Comparison of ENCODE assay signal across 31 cellular contexts in the genomic region with DNA sequence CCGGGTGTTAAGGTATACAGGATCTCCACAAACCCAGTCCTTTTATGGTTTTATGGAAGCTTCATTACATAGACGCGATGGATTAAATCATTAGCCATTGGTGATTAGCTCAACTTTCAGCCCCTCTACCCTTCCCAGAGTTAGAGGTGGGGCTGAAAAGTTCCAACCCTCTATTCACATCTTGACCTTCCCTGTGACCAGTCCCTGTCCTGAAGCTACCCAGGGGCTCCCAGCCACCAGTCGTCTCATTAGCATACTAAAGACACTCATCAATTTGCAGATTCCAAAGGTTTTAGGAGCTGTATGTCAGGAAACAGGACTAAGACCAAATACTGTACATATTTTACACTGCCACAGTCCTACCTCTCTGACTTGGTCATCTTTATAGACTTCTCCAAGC. TPM values are rescaled to one million over a fixed set of nuclear protein-coding genes. Genes with fewer than 3 reads are reported as not detected.
"Had no signal": no experiment of that assay in that cellular context is flagged by ENCODE, and none has a peak within 500 bp of the region (broad histone marks: within the 10 kb centered on the region; RNA-seq: fewer than 3 reads in every experiment).

No MANE protein-coding gene starts in this region.

- H3K27ac Mint-ChIP-seq: nephron; neural progenitor cell; progenitor cell of endocrine pancreas; stimulated activated effector memory CD8-positive, alpha-beta T cell treated with anti-CD3 and anti-CD28 coated beads, Interleukin-12 subunit alpha, Interleukin-12 subunit beta, amount 100 ng/mL, for 72 hours; stimulated activated naive B cell treated with anti-CD40 and anti-IgM and Interleukin-4, amounts not matched to agents 10 μg/mL and 1 μg/mL and 100 μg/mL, for 72 hours; stimulated activated naive CD8-positive, alpha-beta T cell treated with anti-CD3 and anti-CD28 coated beads, Interleukin-15, Interleukin-2, amounts not matched to agents 100 ng/mL and 50 ng/mL, for 24 hours had no signal

- H3K9me3 ChIP-seq: ovary, psoas muscle, right lobe of liver, sigmoid colon, stomach, thoracic aorta, thyroid gland, tibial nerve, upper lobe of left lung, vagina had no signal

- H3K27ac ChIP-seq: neural progenitor cell, ovary, parathyroid adenoma, psoas muscle, right lobe of liver, sigmoid colon, stomach, thoracic aorta, thyroid gland, tibial nerve, upper lobe of left lung, vagina had no signal

- DNase-seq: occipital lobe; ovary; posterior cingulate gyrus; psoas muscle; right cardiac atrium; right lobe of liver; sigmoid colon; small intestine; stimulated activated CD4-positive, alpha-beta T cell treated with anti-CD3 and anti-CD28 coated beads, Interleukin-15, amount 100 ng/mL, for 24 hours; stimulated activated CD4-positive, alpha-beta T cell treated with anti-CD3 and anti-CD28 coated beads, Interleukin-2, amount 100 ng/mL, for 24 hours; stimulated activated CD4-positive, alpha-beta T cell treated with anti-CD3 and anti-CD28 coated beads, Interleukin-2, amount 100 ng/mL, for 48 hours; stimulated activated CD4-positive, alpha-beta T cell treated with anti-CD3 and anti-CD28 coated beads, Interleukin-4, amount 100 ng/mL, for 24 hours; stimulated activated naive B cell treated with anti-CD40 and anti-IgM and Interleukin-4, amounts not matched to agents 10 μg/mL and 1 μg/mL and 100 μg/mL, for 72 hours; stimulated activated naive CD4-positive, alpha-beta T cell treated with Interleukin-2 at 50 U/mL for 16 hours; stomach; thyroid gland; trophoblast cell; upper lobe of left lung had no signal

- H3K9me3 Mint-ChIP-seq: stimulated activated effector memory CD8-positive, alpha-beta T cell treated with anti-CD3 and anti-CD28 coated beads, Interleukin-12 subunit alpha, Interleukin-12 subunit beta, amount 100 ng/mL, for 72 hours; stimulated activated naive CD8-positive, alpha-beta T cell treated with anti-CD3 and anti-CD28 coated beads, Interleukin-15, Interleukin-2, amounts not matched to agents 100 ng/mL and 50 ng/mL, for 24 hours had no signal

- H3K27me3 Mint-ChIP-seq: progenitor cell of endocrine pancreas; stimulated activated naive CD8-positive, alpha-beta T cell treated with anti-CD3 and anti-CD28 coated beads, Interleukin-15, Interleukin-2, amounts not matched to agents 100 ng/mL and 50 ng/mL, for 24 hours had no signal

- ATAC-seq: psoas muscle; right cardiac atrium; right lobe of liver; stimulated activated effector memory CD8-positive, alpha-beta T cell treated with anti-CD3 and anti-CD28 coated beads, Interleukin-12 subunit alpha, Interleukin-12 subunit beta, amount 100 ng/mL, for 72 hours; stimulated activated naive B cell treated with anti-CD40 and anti-IgM and Interleukin-4, amounts not matched to agents 10 μg/mL and 1 μg/mL and 100 μg/mL, for 72 hours had no signal

- H3K27me3 ChIP-seq: neural progenitor cell, ovary, right lobe of liver, sigmoid colon, stomach, thyroid gland, tibial nerve, upper lobe of left lung, vagina had no signal

- H3K4me3 Mint-ChIP-seq: nephron; neural progenitor cell; stimulated activated effector memory CD8-positive, alpha-beta T cell treated with anti-CD3 and anti-CD28 coated beads, Interleukin-12 subunit alpha, Interleukin-12 subunit beta, amount 100 ng/mL, for 72 hours; stimulated activated naive B cell treated with anti-CD40 and anti-IgM and Interleukin-4, amounts not matched to agents 10 μg/mL and 1 μg/mL and 100 μg/mL, for 72 hours; stimulated activated naive CD8-positive, alpha-beta T cell treated with anti-CD3 and anti-CD28 coated beads, Interleukin-15, Interleukin-2, amounts not matched to agents 100 ng/mL and 50 ng/mL, for 24 hours had no signal

- H3K4me3 ChIP-seq: neural progenitor cell, ovary, psoas muscle, right lobe of liver, sigmoid colon, stomach, thoracic aorta, thyroid gland, tibial nerve, upper lobe of left lung, vagina had no signal

- H3K36me3 ChIP-seq: neural progenitor cell, ovary, right lobe of liver, sigmoid colon, stomach, thoracic aorta, thyroid gland, tibial nerve, upper lobe of left lung, vagina had no signal

- H3K4me1 Mint-ChIP-seq: nephron; neural progenitor cell; stimulated activated effector memory CD8-positive, alpha-beta T cell treated with anti-CD3 and anti-CD28 coated beads, Interleukin-12 subunit alpha, Interleukin-12 subunit beta, amount 100 ng/mL, for 72 hours had no signal

- H3K36me3 Mint-ChIP-seq: neural progenitor cell; stimulated activated effector memory CD8-positive, alpha-beta T cell treated with anti-CD3 and anti-CD28 coated beads, Interleukin-12 subunit alpha, Interleukin-12 subunit beta, amount 100 ng/mL, for 72 hours had no signal

- H3K4me1 ChIP-seq: neural progenitor cell, parathyroid adenoma, right lobe of liver, sigmoid colon, stomach, thyroid gland, tibial nerve, upper lobe of left lung, vagina had no signal

RNA-seq across cellular contexts. Expression of a gene that starts 21.0 kb away (rescaled TPM):
- total RNA-seq: progenitor cell of endocrine pancreas, psoas muscle, renal cortical epithelial cell, right cardiac atrium, right lobe of liver, sigmoid colon, skeletal muscle tissue, stomach, subcutaneous adipose tissue, thoracic aorta, thyroid gland, upper lobe of left lung, ureter, vagina had no signal
